ENCODE assay signal across 1 cellular context in the genomic region with DNA sequence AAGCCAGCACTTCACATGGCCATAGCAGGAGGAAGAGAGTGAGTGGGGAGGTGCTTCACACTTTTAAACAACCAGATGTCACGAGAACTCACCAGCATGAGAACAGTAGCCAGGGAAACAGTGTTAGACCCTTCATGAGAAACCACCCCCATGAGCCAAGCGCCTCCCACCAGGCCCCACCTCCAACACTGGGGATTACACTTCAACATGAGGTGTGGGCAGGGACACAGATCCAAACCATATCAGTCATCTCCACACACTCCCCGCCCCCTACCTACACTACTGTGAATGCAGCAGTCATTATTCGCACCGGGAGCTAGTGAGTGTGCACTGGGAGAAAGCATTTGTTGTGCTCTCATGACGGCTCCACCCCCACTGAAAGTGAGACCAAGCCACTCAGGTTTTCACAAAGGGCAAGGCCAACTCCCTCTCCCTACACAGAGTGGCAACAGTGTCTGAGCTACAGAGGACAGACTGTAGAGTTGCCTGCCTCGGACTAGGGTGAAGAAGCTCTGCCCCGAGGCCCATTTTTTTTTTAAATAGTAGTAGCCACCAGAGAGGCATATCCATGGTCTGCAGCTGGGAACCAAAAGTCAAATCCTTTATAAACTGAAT.
TF ChIP-seq lines count a peak whose summit lies in the region.

No MANE protein-coding gene starts in this region.

TF ChIP-seq in GM12878, 131 proteins besides CTCF, POLR2A, EP300 and RAD21 (continued from another document):
- TF ChIP-seq REST (IDR thresholded peaks at IDR 0.05; ENCODE audit: low read depth, low read length) (no peak), YY1 (IDR thresholded peaks at IDR 0.05; ENCODE audit: low read depth, low read length) (no peak), RCOR1 (conservative IDR thresholded peaks at IDR 0.05; ENCODE audit: low read depth, low read length) (no peak), SUPT20H (IDR thresholded peaks at IDR 0.05; ENCODE audit: borderline replicate concordance, control insufficient read depth, low read depth, low read length) (no peak), GABPA (IDR thresholded peaks at IDR 0.05; ENCODE audit: low read depth) (no peak), MYB (IDR thresholded peaks at IDR 0.05; ENCODE audit: borderline replicate concordance, low read depth, low read length) (no peak), HDAC2 (IDR thresholded peaks at IDR 0.05) (no peak), POLR2AphosphoS2 (IDR thresholded peaks at IDR 0.05; ENCODE audit: low read depth, low read length) (no peak), STAT3 (IDR thresholded peaks at IDR 0.05; ENCODE audit: low read depth, low read length) (no peak), ASH2L (IDR thresholded peaks at IDR 0.05; ENCODE audit: borderline replicate concordance, low read depth) (no peak), ZNF622 (IDR thresholded peaks at IDR 0.05) (no peak)
- TF ChIP-seq, protein P1, sequence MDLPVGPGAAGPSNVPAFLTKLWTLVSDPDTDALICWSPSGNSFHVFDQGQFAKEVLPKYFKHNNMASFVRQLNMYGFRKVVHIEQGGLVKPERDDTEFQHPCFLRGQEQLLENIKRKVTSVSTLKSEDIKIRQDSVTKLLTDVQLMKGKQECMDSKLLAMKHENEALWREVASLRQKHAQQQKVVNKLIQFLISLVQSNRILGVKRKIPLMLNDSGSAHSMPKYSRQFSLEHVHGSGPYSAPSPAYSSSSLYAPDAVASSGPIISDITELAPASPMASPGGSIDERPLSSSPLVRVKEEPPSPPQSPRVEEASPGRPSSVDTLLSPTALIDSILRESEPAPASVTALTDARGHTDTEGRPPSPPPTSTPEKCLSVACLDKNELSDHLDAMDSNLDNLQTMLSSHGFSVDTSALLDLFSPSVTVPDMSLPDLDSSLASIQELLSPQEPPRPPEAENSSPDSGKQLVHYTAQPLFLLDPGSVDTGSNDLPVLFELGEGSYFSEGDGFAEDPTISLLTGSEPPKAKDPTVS (IDR thresholded peaks at IDR 0.05; ENCODE audit: low read depth, low read length) = no peak
- TF ChIP-seq, protein P2, sequence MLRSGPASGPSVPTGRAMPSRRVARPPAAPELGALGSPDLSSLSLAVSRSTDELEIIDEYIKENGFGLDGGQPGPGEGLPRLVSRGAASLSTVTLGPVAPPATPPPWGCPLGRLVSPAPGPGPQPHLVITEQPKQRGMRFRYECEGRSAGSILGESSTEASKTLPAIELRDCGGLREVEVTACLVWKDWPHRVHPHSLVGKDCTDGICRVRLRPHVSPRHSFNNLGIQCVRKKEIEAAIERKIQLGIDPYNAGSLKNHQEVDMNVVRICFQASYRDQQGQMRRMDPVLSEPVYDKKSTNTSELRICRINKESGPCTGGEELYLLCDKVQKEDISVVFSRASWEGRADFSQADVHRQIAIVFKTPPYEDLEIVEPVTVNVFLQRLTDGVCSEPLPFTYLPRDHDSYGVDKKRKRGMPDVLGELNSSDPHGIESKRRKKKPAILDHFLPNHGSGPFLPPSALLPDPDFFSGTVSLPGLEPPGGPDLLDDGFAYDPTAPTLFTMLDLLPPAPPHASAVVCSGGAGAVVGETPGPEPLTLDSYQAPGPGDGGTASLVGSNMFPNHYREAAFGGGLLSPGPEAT (IDR thresholded peaks at IDR 0.05; ENCODE audit: low read depth) = no peak
